24 cellular contexts compared by ENCODE assay signal in genomic region chr2:224850081-224850480, GRCh38.
A peak's percentile ranks its signal among the peaks of the same experiment; 100 is the strongest.
DNase-seq lines count a peak whose midpoint lies in the region; ATAC-seq lines count a peak whose summit lies in the region.
"Had no signal": no experiment of that assay in that cellular context is flagged by ENCODE, and none has a peak within 500 bp of the region (broad histone marks: within the 10 kb centered on the region; RNA-seq: fewer than 3 reads in every experiment).

No MANE protein-coding gene starts in this region.

- H3K9me3 ChIP-seq in adipocyte (ENCODE audit: control insufficient read depth, low read length) = no peaks in the 10 kb centered on the region
- H3K9me3 ChIP-seq: adrenal gland, left ventricle myocardium inferior, mucosa of descending colon, tibial nerve had no signal

- no peaks in the 10 kb centered on the region for H3K36me3 ChIP-seq in adipocyte (ENCODE audit: control insufficient read depth, insufficient read depth, low read length, severe bottlenecking)
- H3K36me3 ChIP-seq: left ventricle myocardium inferior had no signal

- H3K27me3 ChIP-seq in adipocyte (replicated peaks; ENCODE audit: control insufficient read depth, insufficient read depth, low read length) = no peaks in the 10 kb centered on the region
- H3K27me3 ChIP-seq: adrenal gland, tibial nerve had no signal

- peak; percentile 54 for ATAC-seq in HG02884 (IDR thresholded peaks at IDR 0.05; ENCODE audit: unreplicated experiment)
- ATAC-seq: K562, mucosa of descending colon had no signal

- H3K9ac ChIP-seq in adipocyte (ENCODE audit: low read length) = no peak overlapping the region

- H3K4me1 ChIP-seq in adipocyte (ENCODE audit: control insufficient read depth, insufficient read depth, low read length) = peaks cover 11% of the 10 kb centered on the region
- H3K4me1 ChIP-seq: adrenal gland, left ventricle myocardium inferior had no signal

- peak; percentile 36 for DNase-seq in EH (ENCODE audit: low read depth)
- DNase-seq in adipocyte (ENCODE audit: low read depth) = peak; percentile 38
- peak; percentile 26 for DNase-seq in foreskin melanocyte
- no peak for DNase-seq in stimulated activated CD8-positive, alpha-beta memory T cell treated with anti-CD3 and anti-CD28 coated beads, Interleukin-4, amount 100 ng/mL, for 48 hours
- no peak for DNase-seq in NCI-H2081 (lab: John Stamatoyannopoulos, UW)
- no peak for DNase-seq in NOMO-1 treated with DMSO at 0.1 percent for 48 hours (lab: John Stamatoyannopoulos, UW; ENCODE audit: unreplicated experiment)
- no peak for DNase-seq in ureter (ENCODE audit: low spot score)
- DNase-seq: activated effector memory CD4-positive, alpha-beta T cell treated with Interleukin-2 at 50 U/mL for 16 hours; adrenal gland; CD4-positive, alpha-beta memory T cell; DMS153; GF-D8; left ventricle myocardium inferior; mucosa of descending colon; NCI-H187; NCI-H226; PC-3; posterior cingulate gyrus; SHP77 treated with DMSO at 0.1 percent for 48 hours; stimulated activated naive CD4-positive, alpha-beta T cell treated with Interleukin-2 at 50 U/mL for 16 hours; T-helper 1 cell had no signal

- no peak overlapping the region for H3K4me3 ChIP-seq in adipocyte (ENCODE audit: low read length)
- H3K4me3 ChIP-seq: adrenal gland, K562, left ventricle myocardium inferior, mucosa of descending colon, tibial nerve had no signal

Comparison
In these comparisons a context has a peak if more than half of its experiments do, and no peak if none do; other contexts are left out.
1. DNase-seq: peak in EH (single experiment), adipocyte (single experiment) and foreskin melanocyte (single experiment); none in stimulated activated CD8-positive, alpha-beta memory T cell treated with anti-CD3 and anti-CD28 coated beads, Interleukin-4, amount 100 ng/mL, for 48 hours (single experiment), NCI-H2081 (0 of 2), NOMO-1 treated with DMSO at 0.1 percent for 48 hours (single experiment) and ureter (single experiment).